14 cellular contexts compared by ENCODE assay signal in the genomic region with DNA sequence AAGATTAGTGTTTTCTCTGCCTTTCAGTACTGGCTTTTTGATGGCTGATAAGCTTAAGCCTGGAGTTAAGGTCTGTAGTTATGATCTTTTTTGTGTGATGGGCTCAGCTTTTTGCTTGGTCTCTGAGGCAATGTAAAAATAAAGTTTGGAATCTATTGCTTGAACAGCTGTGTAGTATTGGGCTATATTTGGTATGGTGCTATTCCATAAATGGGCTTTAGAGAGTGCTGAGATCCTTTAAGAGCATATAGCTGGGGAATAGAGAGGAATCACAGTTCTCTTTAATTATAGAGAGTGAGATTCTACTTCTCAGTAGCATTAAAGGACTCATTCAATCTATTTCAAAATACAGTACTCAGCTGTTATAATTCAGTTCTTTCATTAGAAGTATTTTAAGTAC.
"Had no signal": no experiment of that assay in that cellular context is flagged by ENCODE, and none has a peak within 500 bp of the region (broad histone marks: within the 10 kb centered on the region; RNA-seq: fewer than 3 reads in every experiment).

No MANE protein-coding gene starts in this region.

- H3K4me3 ChIP-seq: sigmoid colon, stomach, thoracic aorta had no signal

- H3K27me3 ChIP-seq: sigmoid colon, stomach had no signal

- H3K9me3 Mint-ChIP-seq: effector memory CD8-positive, alpha-beta T cell; nephron progenitor cell had no signal

- DNase-seq: activated CD4-positive, alpha-beta T cell treated with anti-CD3 and anti-CD28 coated beads, Interleukin-2, amount 50 U/mL, for 1 hour; activated CD8-positive, alpha-beta memory T cell treated with anti-CD3 and anti-CD28 coated beads for 24 hours; activated naive CD4-positive, alpha-beta T cell treated with Interleukin-2 at 50 U/mL for 16 hours; aorta; dermis blood vessel endothelial cell; effector memory CD8-positive, alpha-beta T cell; hypothalamus; mesendoderm; nephron progenitor cell; sigmoid colon; stimulated activated CD4-positive, alpha-beta T cell treated with anti-CD3 and anti-CD28 coated beads, Interleukin-1b, Interleukin-23, amount 100 ng/mL, for 48 hours; stomach had no signal

- H3K4me3 Mint-ChIP-seq: effector memory CD8-positive, alpha-beta T cell; nephron progenitor cell had no signal

- ATAC-seq: activated CD4-positive, CD25-positive, alpha-beta regulatory T cell treated with anti-CD3 and anti-CD28 coated beads, Interleukin-2, amount 50 U/mL, for 24 hours; effector memory CD8-positive, alpha-beta T cell had no signal

- H3K27me3 Mint-ChIP-seq: effector memory CD8-positive, alpha-beta T cell had no signal

- H3K4me1 Mint-ChIP-seq: nephron progenitor cell had no signal

- H3K27ac ChIP-seq: sigmoid colon, stomach, thoracic aorta had no signal

- H3K27ac Mint-ChIP-seq: nephron progenitor cell had no signal

- H3K9me3 ChIP-seq: sigmoid colon, stomach, thoracic aorta had no signal
